In the genomic region with DNA sequence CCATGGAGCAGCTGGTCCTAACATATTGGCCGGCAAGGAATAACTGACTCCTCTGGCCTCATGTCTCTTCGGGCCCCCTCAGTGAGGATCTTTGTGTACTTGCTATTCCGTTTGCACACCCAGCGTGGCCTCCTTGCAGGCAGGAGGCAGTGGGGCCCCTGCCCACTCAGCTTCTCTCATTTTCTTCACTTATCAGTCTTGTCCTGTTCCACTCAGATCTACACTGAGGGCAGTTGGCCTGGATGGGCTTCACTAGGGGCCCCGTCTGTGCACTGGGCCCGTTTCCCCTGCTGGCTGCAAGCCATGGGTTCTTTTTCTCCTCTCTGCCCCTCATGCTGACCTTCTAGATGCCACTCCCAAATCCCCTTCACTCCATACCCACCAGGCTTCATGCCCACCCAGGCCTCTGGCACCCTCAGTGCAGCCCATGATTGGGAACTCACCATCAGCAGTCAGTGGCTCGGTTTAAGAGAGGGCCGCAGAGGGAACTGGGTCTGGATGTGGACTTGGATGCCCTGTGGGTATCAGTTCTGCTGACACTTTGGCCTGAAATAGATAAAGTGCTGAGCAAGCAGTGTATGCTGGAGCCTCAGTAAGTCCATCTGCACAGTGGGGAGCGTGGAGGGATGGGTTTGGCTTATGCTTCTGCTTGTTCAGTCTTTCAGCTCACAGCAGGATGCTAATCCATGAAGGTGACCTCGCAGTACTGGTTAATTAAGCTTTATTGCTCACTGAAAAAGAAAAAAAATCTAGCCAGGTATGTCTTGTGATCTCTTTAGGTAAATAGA, we compare ENCODE assay signal across 15 cellular contexts. TPM values are rescaled to one million over a fixed set of nuclear protein-coding genes. Genes with fewer than 3 reads are reported as not detected.
DNase-seq lines count a peak whose midpoint lies in the region; ATAC-seq and TF ChIP-seq lines count a peak whose summit lies in the region.
"Had no signal": no experiment of that assay in that cellular context is flagged by ENCODE, and none has a peak within 500 bp of the region (broad histone marks: within the 10 kb centered on the region; RNA-seq: fewer than 3 reads in every experiment).

No MANE protein-coding gene starts in this region.

- peaks cover 14% of the 10 kb centered on the region for H3K36me3 Mint-ChIP-seq in activated naive CD4-positive, alpha-beta T cell treated with anti-CD3 and anti-CD28 coated beads for 36 hours (ENCODE audit: low read depth)
- H3K36me3 Mint-ChIP-seq in stimulated activated effector memory CD8-positive, alpha-beta T cell treated with anti-CD3 and anti-CD28 coated beads, Interleukin-12 subunit alpha, Interleukin-12 subunit beta, amount 100 ng/mL, for 72 hours: peaks cover 4% of the 10 kb centered on the region

- DNase-seq in activated naive CD4-positive, alpha-beta T cell treated with anti-CD3 and anti-CD28 coated beads for 36 hours: no peak
- DNase-seq in activated naive CD4-positive, alpha-beta T cell treated with anti-CD3 and anti-CD28 coated beads, Interleukin-2, amount 50 U/mL, for 16 hours: no peak
- DNase-seq in RPMI8226 (peak; percentile 16), right lobe of liver (no peak), NCI-H1092 (lab: John Stamatoyannopoulos, UW) (no peak), NCI-H345 (lab: John Stamatoyannopoulos, UW) (no peak)
- DNase-seq in stimulated activated effector memory CD8-positive, alpha-beta T cell treated with anti-CD3 and anti-CD28 coated beads, Interleukin-12 subunit alpha, Interleukin-12 subunit beta, amount 100 ng/mL, for 72 hours (ENCODE audit: low spot score in 2 of 2): no peak
- DNase-seq: activated CD4-positive, alpha-beta memory T cell treated with anti-CD3 and anti-CD28 coated beads, Interleukin-2, amount 10 ng/mL, durations not matched to agents 7 days and 5 days; Calu3; foreskin melanocyte; left ventricle myocardium superior; NCI-H1436; NCI-H446 treated with DMSO at 0.1 percent for 48 hours had no signal

- no peaks in the 10 kb centered on the region for H3K27me3 Mint-ChIP-seq in activated naive CD4-positive, alpha-beta T cell treated with anti-CD3 and anti-CD28 coated beads for 36 hours (ENCODE audit: low read depth)
- H3K27me3 Mint-ChIP-seq: activated CD4-positive, alpha-beta memory T cell treated with anti-CD3 and anti-CD28 coated beads, Interleukin-2, amount 10 ng/mL, durations not matched to agents 7 days and 5 days had no signal

- no peak overlapping the region for H3K4me3 ChIP-seq in right lobe of liver
- H3K4me3 ChIP-seq: SK-N-MC had no signal

- peaks cover 65% of the 10 kb centered on the region for H3K4me1 Mint-ChIP-seq in activated naive CD4-positive, alpha-beta T cell treated with anti-CD3 and anti-CD28 coated beads for 36 hours (ENCODE audit: low read depth)
- H3K4me1 Mint-ChIP-seq in stimulated activated effector memory CD8-positive, alpha-beta T cell treated with anti-CD3 and anti-CD28 coated beads, Interleukin-12 subunit alpha, Interleukin-12 subunit beta, amount 100 ng/mL, for 72 hours: peaks cover 62% of the 10 kb centered on the region

- H3K9me3 ChIP-seq in right lobe of liver: no peaks in the 10 kb centered on the region

- peak overlapping the region in 1 of 3 donors; percentile 21 for H3K27ac ChIP-seq in right lobe of liver
- H3K27ac ChIP-seq: SK-N-MC had no signal

- peak; percentile 23 to 53 (median 48) for ATAC-seq in right lobe of liver
- peak; percentile 11 for ATAC-seq in stimulated activated effector memory CD8-positive, alpha-beta T cell treated with anti-CD3 and anti-CD28 coated beads, Interleukin-12 subunit alpha, Interleukin-12 subunit beta, amount 100 ng/mL, for 72 hours
- no peak for ATAC-seq in GM21390 (IDR thresholded peaks at IDR 0.05; ENCODE audit: unreplicated experiment)
- ATAC-seq: left ventricle myocardium superior had no signal

- no peaks in the 10 kb centered on the region for H3K36me3 ChIP-seq in right lobe of liver

- 88% methylated on average over 6 of the region's 10 CpGs for WGBS in right lobe of liver (ENCODE audit: insufficient coverage, low coverage, low lambda C conversion rate, missing lambda C conversion rate)

- CTCF ChIA-PET in activated naive CD4-positive, alpha-beta T cell treated with anti-CD3 and anti-CD28 coated beads for 36 hours (lab: Charles Lee): no interaction called here

- no peak overlapping the region for H3K4me3 Mint-ChIP-seq in activated naive CD4-positive, alpha-beta T cell treated with anti-CD3 and anti-CD28 coated beads for 36 hours
- H3K4me3 Mint-ChIP-seq in stimulated activated effector memory CD8-positive, alpha-beta T cell treated with anti-CD3 and anti-CD28 coated beads, Interleukin-12 subunit alpha, Interleukin-12 subunit beta, amount 100 ng/mL, for 72 hours: no peak overlapping the region
- H3K4me3 Mint-ChIP-seq: activated CD4-positive, alpha-beta memory T cell treated with anti-CD3 and anti-CD28 coated beads, Interleukin-2, amount 10 ng/mL, durations not matched to agents 7 days and 5 days had no signal

- intact Hi-C loops in activated naive CD4-positive, alpha-beta T cell treated with anti-CD3 and anti-CD28 coated beads for 36 hours (cut with micrococcal nuclease): no loop called here
- intact Hi-C loops in right lobe of liver (cut with DNase I): no loop called here

- peaks cover 0 to 34% (median 9%) of the 10 kb centered on the region in 4 donors for H3K4me1 ChIP-seq in right lobe of liver

- TF ChIP-seq CTCF in right lobe of liver (IDR thresholded peaks at IDR 0.05): no peak

- no peaks in the 10 kb centered on the region for H3K9me3 Mint-ChIP-seq in activated naive CD4-positive, alpha-beta T cell treated with anti-CD3 and anti-CD28 coated beads for 36 hours
- H3K9me3 Mint-ChIP-seq in stimulated activated effector memory CD8-positive, alpha-beta T cell treated with anti-CD3 and anti-CD28 coated beads, Interleukin-12 subunit alpha, Interleukin-12 subunit beta, amount 100 ng/mL, for 72 hours: no peaks in the 10 kb centered on the region
- H3K9me3 Mint-ChIP-seq: activated CD4-positive, alpha-beta memory T cell treated with anti-CD3 and anti-CD28 coated beads, Interleukin-2, amount 10 ng/mL, durations not matched to agents 7 days and 5 days had no signal

- H3K27me3 ChIP-seq in right lobe of liver: no peaks in the 10 kb centered on the region

- peak overlapping the region; percentile 1 for H3K27ac Mint-ChIP-seq in activated naive CD4-positive, alpha-beta T cell treated with anti-CD3 and anti-CD28 coated beads for 36 hours
- peak overlapping the region; percentile 68 for H3K27ac Mint-ChIP-seq in stimulated activated effector memory CD8-positive, alpha-beta T cell treated with anti-CD3 and anti-CD28 coated beads, Interleukin-12 subunit alpha, Interleukin-12 subunit beta, amount 100 ng/mL, for 72 hours
- H3K27ac Mint-ChIP-seq: activated CD4-positive, alpha-beta memory T cell treated with anti-CD3 and anti-CD28 coated beads, Interleukin-2, amount 10 ng/mL, durations not matched to agents 7 days and 5 days had no signal

- no peak for TF ChIP-seq POLR2A in right lobe of liver (IDR thresholded peaks at IDR 0.05)

RNA-seq across cellular contexts. Expression of a gene that starts 57.9 kb away (rescaled TPM):
- 10 to 100 TPM; 41.9 to 42.2 TPM for total RNA-seq in activated naive CD4-positive, alpha-beta T cell treated with anti-CD3 and anti-CD28 coated beads for 36 hours
- 10 to 100 TPM; 31.0 to 45.3 (median 32.8) TPM for total RNA-seq in right lobe of liver
